ENCODE assay signal across 30 cellular contexts in genomic region chr21:29953690-29954089, GRCh38. TPM values are rescaled to one million over a fixed set of nuclear protein-coding genes. Genes with fewer than 3 reads are reported as not detected.
"Had no signal": no experiment of that assay in that cellular context is flagged by ENCODE, and none has a peak within 500 bp of the region (broad histone marks: within the 10 kb centered on the region; RNA-seq: fewer than 3 reads in every experiment).

No MANE protein-coding gene starts in this region.

- H3K27ac ChIP-seq: ascending aorta, breast epithelium, cardiac muscle cell, colonic mucosa, gastrocnemius medialis, heart right ventricle, WERI-Rb-1 had no signal

- H3K27me3 ChIP-seq: ascending aorta, breast epithelium, colonic mucosa, gastrocnemius medialis, heart right ventricle had no signal

- ATAC-seq: activated CD4-positive, CD25-positive, alpha-beta regulatory T cell treated with anti-CD3 and anti-CD28 coated beads, Interleukin-2, amount 50 U/mL, for 24 hours; activated CD8-positive, alpha-beta T cell treated with anti-CD3 and anti-CD28 coated beads for 36 hours; activated naive CD4-positive, alpha-beta T cell treated with anti-CD3 and anti-CD28 coated beads, Interleukin-2, amount 50 U/mL, for 72 hours; activated T-cell treated with anti-CD3 and anti-CD28 coated beads, Interleukin-2, amount 50 U/mL, for 72 hours; esophagus mucosa; gastrocnemius medialis; heart right ventricle had no signal

- H3K4me3 ChIP-seq: ascending aorta, breast epithelium, cardiac muscle cell, colonic mucosa, gastrocnemius medialis, heart right ventricle had no signal

- H3K4me1 ChIP-seq: ascending aorta, breast epithelium, colonic mucosa, gastrocnemius medialis, heart right ventricle had no signal

- H3K36me3 ChIP-seq: ascending aorta, breast epithelium, cardiac muscle cell, colonic mucosa, gastrocnemius medialis, heart right ventricle, WERI-Rb-1 had no signal

- DNase-seq: activated B cell treated with CpG ODN at 0.5 μM for 24 hours; activated CD4-positive, alpha-beta T cell treated with anti-CD3 and anti-CD28 coated beads for 48 hours; activated CD4-positive, alpha-beta T cell treated with anti-CD3 and anti-CD28 coated beads, Interleukin-2, amount 50 U/mL, for 1 hour; activated CD4-positive, alpha-beta T cell treated with anti-CD3 and anti-CD28 coated beads, Interleukin-2, amount 50 U/mL, for 48 hours; activated CD8-positive, alpha-beta memory T cell treated with anti-CD3 and anti-CD28 coated beads for 24 hours; activated CD8-positive, alpha-beta memory T cell treated with anti-CD3 and anti-CD28 coated beads, Interleukin-2, amount 50 U/mL, for 4 hours; activated CD8-positive, alpha-beta T cell treated with anti-CD3 and anti-CD28 coated beads for 36 hours; activated gamma-delta T cell; activated naive CD4-positive, alpha-beta T cell; activated naive CD4-positive, alpha-beta T cell treated with anti-CD3 and anti-CD28 coated beads, Interleukin-2, amount 10 ng/mL, durations not matched to agents 7 days and 5 days; activated naive CD8-positive, alpha-beta T cell treated with anti-CD3 and anti-CD28 coated beads, Interleukin-2, amount 10 ng/mL, durations not matched to agents 7 days and 5 days; activated T-cell treated with anti-CD3 and anti-CD28 coated beads, Interleukin-2, amount 50 U/mL, for 24 hours; activated T-cell treated with anti-CD3 and anti-CD28 coated beads, Interleukin-2, amount 50 U/mL, for 72 hours; central memory CD4-positive, alpha-beta T cell; cerebellar nuclear complex; colonic mucosa; effector memory CD4-positive, alpha-beta T cell; endodermal cell; gastrocnemius medialis; heart right ventricle; T-helper 2 cell; WERI-Rb-1 had no signal

- H3K9me3 ChIP-seq: ascending aorta, breast epithelium, colonic mucosa, gastrocnemius medialis, heart right ventricle had no signal

RNA-seq across cellular contexts. Expression of gene GRIK1, which starts 13.9 kb away (rescaled TPM):
- total RNA-seq: activated B cell treated with CpG ODN at 0.5 μM for 24 hours; activated CD8-positive, alpha-beta T cell treated with anti-CD3 and anti-CD28 coated beads for 36 hours; activated naive CD4-positive, alpha-beta T cell treated with anti-CD3 and anti-CD28 coated beads, Interleukin-2, amount 50 U/mL, for 72 hours; activated naive CD8-positive, alpha-beta T cell treated with anti-CD3 and anti-CD28 coated beads, Interleukin-2, amount 10 ng/mL, durations not matched to agents 7 days and 5 days; activated T-cell treated with anti-CD3 and anti-CD28 coated beads, Interleukin-2, amount 50 U/mL, for 72 hours; ascending aorta; cardiac muscle cell; endodermal cell; epithelial cell of proximal tubule; esophagus mucosa; heart right ventricle; T-helper 1 cell treated with Interleukin-12 subunit alpha and Interleukin-12 subunit beta and Interleukin-4 antibody, amounts not matched to agents 30 ng/mL and 1 ng/mL, for 36 hours had no signal
- polyA plus RNA-seq: heart right ventricle had no signal
